In the genomic region with DNA sequence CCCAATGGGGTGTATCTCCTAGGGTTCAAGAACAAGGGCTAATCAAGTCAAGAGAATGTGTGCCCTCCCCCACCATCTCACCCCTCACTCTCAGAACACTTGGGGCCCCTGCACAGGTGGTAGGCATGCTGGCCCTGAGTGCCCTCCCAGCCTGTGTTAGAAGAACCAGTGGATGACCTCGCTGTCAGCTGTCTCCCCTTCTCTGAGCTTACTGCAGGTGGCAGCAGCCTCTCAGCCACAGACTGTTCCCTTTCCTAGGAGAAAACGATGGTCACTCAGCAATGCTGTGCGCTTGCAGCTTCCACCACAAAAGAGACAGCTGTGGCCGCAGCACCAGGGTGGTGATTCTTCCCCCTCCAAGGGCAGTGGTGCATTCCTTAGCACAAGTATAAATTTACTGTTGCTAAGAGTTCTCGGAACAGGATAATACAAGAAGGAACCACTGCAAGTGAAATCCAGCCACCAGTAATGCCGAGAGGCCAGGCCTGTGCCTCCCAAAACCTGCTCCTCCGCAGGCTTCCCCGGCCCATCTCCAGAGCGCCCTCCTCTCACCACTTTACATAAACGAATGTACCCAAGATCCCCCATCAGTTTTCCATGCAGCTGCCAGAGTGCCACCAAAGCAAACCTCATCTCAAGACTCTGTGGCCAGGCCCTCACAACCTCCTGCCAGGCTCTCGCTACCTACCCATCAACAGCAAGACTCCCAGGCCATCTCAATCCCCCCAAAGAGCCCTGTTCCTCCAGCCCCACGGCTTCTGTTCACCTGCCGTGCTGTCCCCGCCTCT, we compare ENCODE assay signal across 8 cellular contexts. TPM values are rescaled to one million over a fixed set of nuclear protein-coding genes. Genes with fewer than 3 reads are reported as not detected.
A peak's percentile ranks its signal among the peaks of the same experiment; 100 is the strongest.
DNase-seq lines count a peak whose midpoint lies in the region; ATAC-seq, FAIRE-seq and TF ChIP-seq lines count a peak whose summit lies in the region.

No MANE protein-coding gene starts in this region.

- DNase-seq in A549 (ENCODE audit: low read depth in 1 of 2, low spot score in 1 of 2) (peak; percentile 55 to 72), NCI-H128 (lab: John Stamatoyannopoulos, UW; ENCODE audit: unreplicated experiment) (peak; percentile 20), T-helper 17 cell (no peak), choroid plexus epithelial cell (ENCODE audit: low read depth) (peak; percentile 94), kidney epithelial cell (ENCODE audit: low read depth) (peak; percentile 51)
- peak in 2 of 3 donors; percentile 14 to 23 for DNase-seq in stimulated activated CD4-positive, alpha-beta T cell treated with anti-CD3 and anti-CD28 coated beads, Interleukin-12 subunit alpha, Interleukin-12 subunit beta, amount 100 ng/mL, for 48 hours (ENCODE audit: low read depth in 2 of 3, low spot score in 1 of 3)

- peak; percentile 90 to 95 for TF ChIP-seq RAD21 in A549 (conservative IDR thresholded peaks at IDR 0.05 in 1 of 2, IDR thresholded peaks at IDR 0.05 in 1 of 2)

- no peak for FAIRE-seq in A549 (lab: Jason Lieb, UNC)

- no peaks in the 10 kb centered on the region for H3K36me3 ChIP-seq in kidney epithelial cell (ENCODE audit: control insufficient read depth, insufficient read depth, low read length)

- POLR2A ChIA-PET in A549 (lab: Yijun Ruan, JAX): interaction anchor here (1.1 kb wide), 1 partner anchor 202 kb away, joined by 4 read pairs; a partner anchor contains a TSS

- peak; percentile 80 for TF ChIP-seq CTCF in A549 (IDR thresholded peaks at IDR 0.05)
- peak; percentile 86 for TF ChIP-seq CTCF in GM12873 (IDR thresholded peaks at IDR 0.05; ENCODE audit: insufficient read depth, low read depth, low read length, missing control alignments)
- TF ChIP-seq CTCF in choroid plexus epithelial cell (conservative IDR thresholded peaks at IDR 0.05; ENCODE audit: low read depth, low read length): peak; percentile 94
- TF ChIP-seq CTCF in kidney epithelial cell (IDR thresholded peaks at IDR 0.05; ENCODE audit: insufficient read depth, low read length, poor library complexity, severe bottlenecking): peak; percentile 88

- TF ChIP-seq EP300 in A549 (IDR thresholded peaks at IDR 0.05): no peak

- peaks cover 28% of the 10 kb centered on the region for H3K4me1 ChIP-seq in A549

- no peak overlapping the region for H3K4me2 ChIP-seq in A549

- H3K4me3 ChIP-seq in A549 (no peak overlapping the region), choroid plexus epithelial cell (ENCODE audit: low read depth, low read length) (no peak overlapping the region), kidney epithelial cell (ENCODE audit: low read depth, low read length) (no peak overlapping the region)

- no peak for TF ChIP-seq POLR2A in A549 (IDR thresholded peaks at IDR 0.05; ENCODE audit: low read length)

- H3K27ac Mint-ChIP-seq in T-helper 17 cell: no peak overlapping the region

- no peaks in the 10 kb centered on the region for H3K27me3 ChIP-seq in kidney epithelial cell (ENCODE audit: control insufficient read depth, insufficient read depth, low read length)

- CTCF ChIA-PET in A549 (lab: Yijun Ruan, JAX): interaction anchor here (0.6 to 1.9 kb wide), 33 partner anchors 8 to 408 kb away, joined by 3 to 11 read pairs (median 3); no protein-coding TSS in a partner anchor

- peaks cover 44% of the 10 kb centered on the region for H3K27me3 Mint-ChIP-seq in T-helper 17 cell

- peak overlapping the region; percentile 86 for H3K4me3 Mint-ChIP-seq in T-helper 17 cell

- ATAC-seq in A549 (peak; percentile 93 to 95), T-helper 17 cell (peak; percentile 73), HG03342 (IDR thresholded peaks at IDR 0.05; ENCODE audit: unreplicated experiment) (no peak)

- peaks cover 2% of the 10 kb centered on the region for H3K36me3 Mint-ChIP-seq in T-helper 17 cell (ENCODE audit: low read depth)

- H3K4me1 Mint-ChIP-seq in T-helper 17 cell: peaks cover 7% of the 10 kb centered on the region

- H3K27ac ChIP-seq in A549: no peak overlapping the region

- H3K9me3 ChIP-seq in A549 (no peaks in the 10 kb centered on the region), T-helper 17 cell (ENCODE audit: control insufficient read depth, low read length, poor library complexity, severe bottlenecking) (no peaks in the 10 kb centered on the region)

- 69% methylated on average over 14 of the region's 14 CpGs for WGBS in A549 (ENCODE audit: missing lambda C conversion rate)

TF ChIP-seq in A549, 52 proteins besides CTCF, POLR2A, EP300 and RAD21:
- TF ChIP-seq SMC3 (IDR thresholded peaks at IDR 0.05): peak; percentile 78
- TF ChIP-seq, protein P1, sequence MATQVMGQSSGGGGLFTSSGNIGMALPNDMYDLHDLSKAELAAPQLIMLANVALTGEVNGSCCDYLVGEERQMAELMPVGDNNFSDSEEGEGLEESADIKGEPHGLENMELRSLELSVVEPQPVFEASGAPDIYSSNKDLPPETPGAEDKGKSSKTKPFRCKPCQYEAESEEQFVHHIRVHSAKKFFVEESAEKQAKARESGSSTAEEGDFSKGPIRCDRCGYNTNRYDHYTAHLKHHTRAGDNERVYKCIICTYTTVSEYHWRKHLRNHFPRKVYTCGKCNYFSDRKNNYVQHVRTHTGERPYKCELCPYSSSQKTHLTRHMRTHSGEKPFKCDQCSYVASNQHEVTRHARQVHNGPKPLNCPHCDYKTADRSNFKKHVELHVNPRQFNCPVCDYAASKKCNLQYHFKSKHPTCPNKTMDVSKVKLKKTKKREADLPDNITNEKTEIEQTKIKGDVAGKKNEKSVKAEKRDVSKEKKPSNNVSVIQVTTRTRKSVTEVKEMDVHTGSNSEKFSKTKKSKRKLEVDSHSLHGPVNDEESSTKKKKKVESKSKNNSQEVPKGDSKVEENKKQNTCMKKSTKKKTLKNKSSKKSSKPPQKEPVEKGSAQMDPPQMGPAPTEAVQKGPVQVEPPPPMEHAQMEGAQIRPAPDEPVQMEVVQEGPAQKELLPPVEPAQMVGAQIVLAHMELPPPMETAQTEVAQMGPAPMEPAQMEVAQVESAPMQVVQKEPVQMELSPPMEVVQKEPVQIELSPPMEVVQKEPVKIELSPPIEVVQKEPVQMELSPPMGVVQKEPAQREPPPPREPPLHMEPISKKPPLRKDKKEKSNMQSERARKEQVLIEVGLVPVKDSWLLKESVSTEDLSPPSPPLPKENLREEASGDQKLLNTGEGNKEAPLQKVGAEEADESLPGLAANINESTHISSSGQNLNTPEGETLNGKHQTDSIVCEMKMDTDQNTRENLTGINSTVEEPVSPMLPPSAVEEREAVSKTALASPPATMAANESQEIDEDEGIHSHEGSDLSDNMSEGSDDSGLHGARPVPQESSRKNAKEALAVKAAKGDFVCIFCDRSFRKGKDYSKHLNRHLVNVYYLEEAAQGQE (IDR thresholded peaks at IDR 0.05): no peak
TF ChIP-seq in A549: peak in this region for 1.

RNA-seq across cellular contexts. Expression of a gene that starts 0.9 kb away (rescaled TPM):
- polyA plus RNA-seq in A549 (2011; rRNA removed) (not detected in 2 replicates), A549 (2017; fragmentation: RNase III; extraction: RNeasy Plus Mini Kit Qiagen cat#74134 plus additional on column Dnase treatment) (not detected in 3 replicates)
- polyA plus RNA-seq in A549 (2012; cell fraction: cytosol; rRNA removed): not detected in 2 replicates
- polyA plus RNA-seq in A549 (2012; cell fraction: nucleus; rRNA removed): not detected in 2 replicates
- not detected in 2 replicates for polyA minus RNA-seq in A549 (2011; rRNA and poly(A)+ RNA removed)
- total RNA-seq in T-helper 17 cell (1 to 10 TPM in 1 of 2 donors, not detected in 1; 1.6 TPM), kidney epithelial cell (3.1 and 4.4 TPM in 2 replicates)

RNA-seq across cellular contexts. Expression of a gene that starts 59.9 kb away (rescaled TPM):
- polyA plus RNA-seq in A549 (2011; rRNA removed) (0.54 and 0.87 TPM in 2 replicates), A549 (2017; fragmentation: RNase III; extraction: RNeasy Plus Mini Kit Qiagen cat#74134 plus additional on column Dnase treatment) (0.14 to 0.30 TPM (median 0.21 TPM) in 3 replicates)
- 0.08 and 0.10 TPM in 2 replicates for polyA plus RNA-seq in A549 (2012; cell fraction: cytosol; rRNA removed)
- 0.12 and 0.17 TPM in 2 replicates for polyA plus RNA-seq in A549 (2012; cell fraction: nucleus; rRNA removed)
- 0.29 and 1.2 TPM in 2 replicates for polyA minus RNA-seq in A549 (2011; rRNA and poly(A)+ RNA removed)
- total RNA-seq in T-helper 17 cell (1 to 10 TPM; 2.2 to 4.0 TPM), kidney epithelial cell (0.07 and 0.50 TPM in 2 replicates)

Comparison
In these comparisons a context has a peak if more than half of its experiments do, and no peak if none do; other contexts are left out.
1. DNase-seq: peak in A549 (2 of 2), NCI-H128 (single experiment), choroid plexus epithelial cell (single experiment), kidney epithelial cell (single experiment) and stimulated activated CD4-positive, alpha-beta T cell treated with anti-CD3 and anti-CD28 coated beads, Interleukin-12 subunit alpha, Interleukin-12 subunit beta, amount 100 ng/mL, for 48 hours (2 of 3); none in T-helper 17 cell (0 of 3).
2. Peak in every context shown above with its lines, with median percentiles within 50 percentile points of each other: CTCF ChIP-seq.